Comparison of ENCODE assay signal across 21 cellular contexts in the genomic region with DNA sequence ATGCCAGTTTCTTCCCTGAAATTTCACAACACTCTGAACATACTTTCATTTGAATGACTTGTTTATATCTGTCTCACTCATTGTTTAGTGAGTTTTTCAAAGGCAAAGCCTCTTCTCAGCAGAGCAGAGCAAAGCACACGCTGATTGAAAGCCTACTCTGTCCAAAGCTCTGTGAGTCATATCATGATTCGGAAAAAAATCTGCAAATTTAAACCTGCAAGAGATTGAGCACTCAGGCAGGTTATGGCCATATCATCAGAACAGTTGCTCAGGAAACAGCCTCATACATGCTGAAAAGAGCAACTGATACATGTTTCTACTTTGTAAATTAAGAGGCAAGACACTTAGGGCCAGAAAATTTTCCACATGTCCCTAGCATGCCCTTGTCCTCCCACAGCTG.
DNase-seq lines count a peak whose midpoint lies in the region; TF ChIP-seq lines count a peak whose summit lies in the region.
"Had no signal": no experiment of that assay in that cellular context is flagged by ENCODE, and none has a peak within 500 bp of the region (broad histone marks: within the 10 kb centered on the region; RNA-seq: fewer than 3 reads in every experiment).

No MANE protein-coding gene starts in this region.

- H3K9me3 ChIP-seq in transverse colon (no peaks in the 10 kb centered on the region), right atrium auricular region (no peaks in the 10 kb centered on the region)
- H3K9me3 ChIP-seq: prostate gland had no signal

- intact Hi-C loops in dorsolateral prefrontal cortex (cut with DNase I) = no loop called here
- intact Hi-C loops in transverse colon (cut with DNase I; ENCODE audit: low total_unique reads) = no loop called here

- DNase-seq in NCI-H345 (lab: John Stamatoyannopoulos, UW) (peak; percentile 37), NCI-H345 treated with DMSO at 0.1 percent for 48 hours (lab: John Stamatoyannopoulos, UW; ENCODE audit: unreplicated experiment) (no peak), dorsolateral prefrontal cortex (no peak), mesothelial cell of epicardium (ENCODE audit: low spot score in 2 of 2, unreplicated experiment in 2 of 2) (no peak), transverse colon (no peak), NCI-H187 treated with DMSO at 0.1 percent for 48 hours (lab: John Stamatoyannopoulos, UW) (no peak), right atrium auricular region (ENCODE audit: low spot score) (no peak), GM03348 (ENCODE audit: low spot score) (no peak)
- DNase-seq: activated CD4-positive, alpha-beta T cell treated with anti-CD3 and anti-CD28 coated beads for 36 hours; activated naive CD8-positive, alpha-beta T cell treated with anti-CD3 and anti-CD28 coated beads for 36 hours; dermis blood vessel endothelial cell; erythroblast; left colon; NCI-H526; stimulated activated CD4-positive, alpha-beta T cell treated with anti-CD3 and anti-CD28 coated beads, Interleukin-12 subunit alpha, Interleukin-12 subunit beta, amount 100 ng/mL, for 4 hours had no signal

- peaks cover 11% of the 10 kb centered on the region for H3K4me1 Mint-ChIP-seq in mesothelial cell of epicardium
- H3K4me1 Mint-ChIP-seq: activated CD4-positive, alpha-beta T cell treated with anti-CD3 and anti-CD28 coated beads for 36 hours; activated naive CD8-positive, alpha-beta T cell treated with anti-CD3 and anti-CD28 coated beads for 36 hours; B cell; neural crest cell had no signal

- H3K27me3 Mint-ChIP-seq in mesothelial cell of epicardium (ENCODE audit: low read depth) = peaks cover 3% of the 10 kb centered on the region
- H3K27me3 Mint-ChIP-seq: brain had no signal

- H3K36me3 Mint-ChIP-seq in mesothelial cell of epicardium = no peaks in the 10 kb centered on the region
- H3K36me3 Mint-ChIP-seq: activated naive CD8-positive, alpha-beta T cell treated with anti-CD3 and anti-CD28 coated beads for 36 hours; brain had no signal

- H3K4me3 ChIP-seq in dorsolateral prefrontal cortex (peak overlapping the region in 1 of 59 donors; percentile 12), transverse colon (no peak overlapping the region), right atrium auricular region (no peak overlapping the region)
- H3K4me3 ChIP-seq: prostate gland had no signal

- peaks cover 0 to 12% (median 0%) of the 10 kb centered on the region in 45 donors for H3K27me3 ChIP-seq in dorsolateral prefrontal cortex
- no peaks in the 10 kb centered on the region for H3K27me3 ChIP-seq in transverse colon
- no peaks in the 10 kb centered on the region for H3K27me3 ChIP-seq in right atrium auricular region

- H3K36me3 ChIP-seq in transverse colon (no peaks in the 10 kb centered on the region), right atrium auricular region (no peaks in the 10 kb centered on the region)
- H3K36me3 ChIP-seq: prostate gland had no signal

- in situ Hi-C loops in transverse colon (cut with MboI; ENCODE audit: low pct_ligation_motif_present in 1 of 4, low pct_unique_long_range_greater_than_20kb in 1 of 4, low sequenced_read_pairs in 3 of 4) = no loop called here

- 33 to 58% methylated on average over 2 of the region's 2 CpGs for WGBS in transverse colon (ENCODE audit: low coverage in 1 of 2), 2 donors

- H3K4me1 ChIP-seq in transverse colon = peaks cover 0 to 24% (median 13%) of the 10 kb centered on the region in 4 donors
- no peaks in the 10 kb centered on the region for H3K4me1 ChIP-seq in right atrium auricular region
- H3K4me1 ChIP-seq: prostate gland had no signal

- TF ChIP-seq CTCF in dorsolateral prefrontal cortex (IDR thresholded peaks at IDR 0.05 in 54 of 56, conservative IDR thresholded peaks at IDR 0.05 in 2 of 56; ENCODE audit: low read depth in 1 of 56, partially characterized antibody in 56 of 56) (no peak), mesothelial cell of epicardium (IDR thresholded peaks at IDR 0.05; ENCODE audit: unreplicated experiment) (no peak), transverse colon (IDR thresholded peaks at IDR 0.05) (no peak), right atrium auricular region (IDR thresholded peaks at IDR 0.05) (no peak)

- TF ChIP-seq EP300 in transverse colon (IDR thresholded peaks at IDR 0.05; ENCODE audit: low read depth) = no peak

- peak overlapping the region in 30 of 59 donors; percentile 2 to 79 (median 44) for H3K27ac ChIP-seq in dorsolateral prefrontal cortex
- peak overlapping the region; percentile 1 to 67 (median 54) for H3K27ac ChIP-seq in transverse colon
- no peak overlapping the region for H3K27ac ChIP-seq in right atrium auricular region
- H3K27ac ChIP-seq: RWPE1 had no signal

- H3K4me3 Mint-ChIP-seq in mesothelial cell of epicardium = no peak overlapping the region
- H3K4me3 Mint-ChIP-seq: activated CD4-positive, alpha-beta T cell treated with anti-CD3 and anti-CD28 coated beads for 36 hours; activated naive CD8-positive, alpha-beta T cell treated with anti-CD3 and anti-CD28 coated beads for 36 hours; B cell; brain; neural crest cell had no signal

- no peak for TF ChIP-seq POLR2A in transverse colon (IDR thresholded peaks at IDR 0.05)

- peak overlapping the region; percentile 85 for H3K27ac Mint-ChIP-seq in mesothelial cell of epicardium
- H3K27ac Mint-ChIP-seq: activated CD4-positive, alpha-beta T cell treated with anti-CD3 and anti-CD28 coated beads for 36 hours; activated naive CD8-positive, alpha-beta T cell treated with anti-CD3 and anti-CD28 coated beads for 36 hours; activated T-helper 2 cell treated with anti-CD3 and anti-CD28 coated beads, Interferon-gamma antibody, Interleukin-2, Interleukin-4, amounts not matched to agents 10 μg/mL and 5 μg/mL and 100 μg/mL, durations not matched to agents 14 hours and 24 hours and 36 hours; B cell had no signal

- no peaks in the 10 kb centered on the region for H3K9me3 Mint-ChIP-seq in mesothelial cell of epicardium
- H3K9me3 Mint-ChIP-seq: activated naive CD8-positive, alpha-beta T cell treated with anti-CD3 and anti-CD28 coated beads for 36 hours; activated T-helper 2 cell treated with anti-CD3 and anti-CD28 coated beads, Interferon-gamma antibody, Interleukin-2, Interleukin-4, amounts not matched to agents 10 μg/mL and 5 μg/mL and 100 μg/mL, durations not matched to agents 14 hours and 24 hours and 36 hours; brain; neural crest cell had no signal

Comparison
In these comparisons a context has a peak if more than half of its experiments do, and no peak if none do; other contexts are left out.
1. H3K27ac ChIP-seq: peak in dorsolateral prefrontal cortex (30 of 59) and transverse colon (4 of 4); none in right atrium auricular region (0 of 2).